ENCODE assay signal across 9 cellular contexts in genomic region chr16:30184430-30185140, GRCh38. TPM values are rescaled to one million over a fixed set of nuclear protein-coding genes. Genes with fewer than 3 reads are reported as not detected.
DNase-seq lines count a peak whose midpoint lies in the region; ATAC-seq and TF ChIP-seq lines count a peak whose summit lies in the region.
"Had no signal": no experiment of that assay in that cellular context is flagged by ENCODE, and none has a peak within 500 bp of the region (broad histone marks: within the 10 kb centered on the region; RNA-seq: fewer than 3 reads in every experiment).

No MANE protein-coding gene starts in this region.

- H3K27me3 ChIP-seq in effector memory CD4-positive, alpha-beta T cell (replicated peaks; ENCODE audit: control insufficient read depth, insufficient read depth, low read length, poor library complexity, severe bottlenecking) = no peaks in the 10 kb centered on the region
- H3K27me3 ChIP-seq: SJSA1 had no signal

- no peak for TF ChIP-seq CTCF in GM20000 (IDR thresholded peaks at IDR 0.05; ENCODE audit: extremely low read depth, missing control alignments)

- H3K36me3 ChIP-seq in effector memory CD4-positive, alpha-beta T cell (ENCODE audit: control insufficient read depth, insufficient read depth, low read length) = peaks cover 29% of the 10 kb centered on the region
- H3K36me3 ChIP-seq: SJSA1 had no signal

- H3K9me3 ChIP-seq in effector memory CD4-positive, alpha-beta T cell (ENCODE audit: control insufficient read depth, low read length) = no peaks in the 10 kb centered on the region
- H3K9me3 ChIP-seq: SJSA1 had no signal

- H3K27ac ChIP-seq in effector memory CD4-positive, alpha-beta T cell (ENCODE audit: insufficient read depth, low read length, poor library complexity, severe bottlenecking) = peak overlapping the region; percentile 94
- H3K27ac ChIP-seq: SJSA1 had no signal

- peaks cover 33% of the 10 kb centered on the region for H3K4me1 ChIP-seq in effector memory CD4-positive, alpha-beta T cell (ENCODE audit: control insufficient read depth, insufficient read depth, low read length, poor library complexity, severe bottlenecking)

- peak; percentile 1 for ATAC-seq in GM19023 (IDR thresholded peaks at IDR 0.05; ENCODE audit: unreplicated experiment)
- ATAC-seq in HG02588 (IDR thresholded peaks at IDR 0.05; ENCODE audit: unreplicated experiment) = no peak
- ATAC-seq in GM19395 (IDR thresholded peaks at IDR 0.05; ENCODE audit: unreplicated experiment) = no peak

- DNase-seq in NCI-H1417 (lab: John Stamatoyannopoulos, UW) = peak; percentile 37 to 86 (median 75)
- DNase-seq in activated CD4-positive, alpha-beta T cell treated with anti-CD3 and anti-CD28 coated beads, Interleukin-2, amount 50 U/mL, for 1 hour = peak; percentile 45
- peak in 2 of 3 donors; percentile 27 to 47 for DNase-seq in effector memory CD4-positive, alpha-beta T cell
- peak; percentile 80 for DNase-seq in posterior vena cava (ENCODE audit: low spot score)
- DNase-seq in GM20000 (ENCODE audit: low spot score) = no peak

- intact Hi-C loops in posterior vena cava (cut with DNase I) = no loop called here

- H3K4me3 ChIP-seq in effector memory CD4-positive, alpha-beta T cell (ENCODE audit: insufficient read depth, low read depth, low read length, poor library complexity, severe bottlenecking) = peak overlapping the region; percentile 97

RNA-seq across cellular contexts. Expression of gene CORO1A, which starts 1.2 kb away (rescaled TPM):
- 10 to 100 TPM; 38.1 to 49.8 TPM for total RNA-seq in posterior vena cava

RNA-seq across cellular contexts. Expression of gene BOLA2B, which starts 8.9 kb away (rescaled TPM):
- total RNA-seq in posterior vena cava = 10 to 100 TPM; 58.8 to 60.0 TPM

RNA-seq across cellular contexts. Expression of gene SLX1A, which starts 9.1 kb away (rescaled TPM):
- total RNA-seq in posterior vena cava = 10 to 100 TPM; 19.8 to 21.5 TPM

RNA-seq across cellular contexts. Expression of gene SULT1A3, which starts 14.5 kb away (rescaled TPM):
- total RNA-seq in posterior vena cava = 10 to 100 TPM; 10.0 to 12.9 TPM
